Comparison of ENCODE assay signal across 1 cellular context in genomic region chr19:39130337-39131254, GRCh38.
TF ChIP-seq lines count a peak whose summit lies in the region.

No MANE protein-coding gene starts in this region.

TF ChIP-seq in H1, 55 proteins besides CTCF, POLR2A, EP300 and RAD21:
- no peak for TF ChIP-seq SP1 (IDR thresholded peaks at IDR 0.05; ENCODE audit: low read depth, low read length)
- TF ChIP-seq ZNF274 (IDR thresholded peaks at IDR 0.05; ENCODE audit: borderline replicate concordance, extremely low read depth, low read length): no peak
- no peak for TF ChIP-seq EZH2 (IDR thresholded peaks at IDR 0.05; ENCODE audit: low read depth, low read length, severe bottlenecking)
- TF ChIP-seq RXRA (IDR thresholded peaks at IDR 0.05; ENCODE audit: insufficient read depth, low read depth, low read length): no peak
- TF ChIP-seq HDAC6 (IDR thresholded peaks at IDR 0.05; ENCODE audit: low read depth, low read length): no peak
- TF ChIP-seq SIN3A (conservative IDR thresholded peaks at IDR 0.05 in 1 of 2, IDR thresholded peaks at IDR 0.05 in 1 of 2; ENCODE audit: low read depth in 1 of 2, low read length in 2 of 2): no peak
- no peak for TF ChIP-seq FOSL1 (IDR thresholded peaks at IDR 0.05; ENCODE audit: insufficient read depth, low read depth, low read length)
- no peak for TF ChIP-seq EGR1 (IDR thresholded peaks at IDR 0.05; ENCODE audit: borderline replicate concordance, low read depth, low read length)
- TF ChIP-seq POU5F1 (IDR thresholded peaks at IDR 0.05; ENCODE audit: low read depth, low read length): no peak
- TF ChIP-seq CEBPB (IDR thresholded peaks at IDR 0.05; ENCODE audit: low read depth, low read length): no peak
